8 cellular contexts compared by ENCODE assay signal in genomic region chr5:63401434-63402046, GRCh38.
A peak's percentile ranks its signal among the peaks of the same experiment; 100 is the strongest.
DNase-seq lines count a peak whose midpoint lies in the region; ATAC-seq, FAIRE-seq and TF ChIP-seq lines count a peak whose summit lies in the region.

No MANE protein-coding gene starts in this region.

- H3K9me3 Mint-ChIP-seq in CD14-positive monocyte: no peaks in the 10 kb centered on the region

- DNase-seq in CD14-positive monocyte (ENCODE audit: low spot score) (no peak), GM18507 (ENCODE audit: extremely low spot score, insufficient read length, low read depth) (peak; percentile 2), NCI-H345 treated with DMSO at 0.1 percent for 48 hours (lab: John Stamatoyannopoulos, UW; ENCODE audit: unreplicated experiment) (peak; percentile 53), adipocyte (ENCODE audit: low read depth) (peak; percentile 52), hippocampal formation (lab: John Stamatoyannopoulos, UW) (peak; percentile 11 to 34), NK-92 (lab: John Stamatoyannopoulos, UW; ENCODE audit: unreplicated experiment) (no peak)
- DNase-seq in stimulated activated CD4-positive, alpha-beta T cell treated with anti-CD3 and anti-CD28 coated beads, TNF-alpha, amount 100 ng/mL, for 48 hours (ENCODE audit: low read depth in 3 of 3): peak; percentile 8 to 13 (median 13)

- H3K36me3 ChIP-seq in adipocyte (ENCODE audit: control insufficient read depth, insufficient read depth, low read length, severe bottlenecking): no peaks in the 10 kb centered on the region

- H3K4me1 ChIP-seq in adipocyte (ENCODE audit: control insufficient read depth, insufficient read depth, low read length): no peaks in the 10 kb centered on the region

- peak; percentile 34 for TF ChIP-seq CTCF in CD14-positive monocyte (IDR thresholded peaks at IDR 0.05)

- H3K9ac ChIP-seq in adipocyte (ENCODE audit: low read length): no peak overlapping the region

- peak; percentile 93 for ATAC-seq in HG02885 (IDR thresholded peaks at IDR 0.05; ENCODE audit: poor library complexity, unreplicated experiment)

- H3K4me3 Mint-ChIP-seq in CD14-positive monocyte: no peak overlapping the region

- H3K27me3 ChIP-seq in adipocyte (replicated peaks; ENCODE audit: control insufficient read depth, insufficient read depth, low read length): no peaks in the 10 kb centered on the region

- peak; percentile 64 for FAIRE-seq in GM18507 (lab: Jason Lieb, UNC)

- H3K9me3 ChIP-seq in adipocyte (ENCODE audit: control insufficient read depth, low read length): no peaks in the 10 kb centered on the region

- H3K27me3 Mint-ChIP-seq in CD14-positive monocyte (ENCODE audit: low read depth in 3 of 3): peaks cover 0 to 2% (median 0%) of the 10 kb centered on the region in 3 donors

- no peaks in the 10 kb centered on the region for H3K4me1 Mint-ChIP-seq in CD14-positive monocyte

- no peak overlapping the region for H3K27ac Mint-ChIP-seq in CD14-positive monocyte

- no peaks in the 10 kb centered on the region for H3K36me3 Mint-ChIP-seq in CD14-positive monocyte

- no peak overlapping the region for H3K4me3 ChIP-seq in adipocyte (ENCODE audit: low read length)

- intact Hi-C loops in CD14-positive monocyte (cut with micrococcal nuclease): no loop called here

Comparison
In these comparisons a context has a peak if more than half of its experiments do, and no peak if none do; other contexts are left out.
1. DNase-seq: peak in GM18507 (single experiment), NCI-H345 treated with DMSO at 0.1 percent for 48 hours (single experiment), adipocyte (single experiment), hippocampal formation (2 of 2) and stimulated activated CD4-positive, alpha-beta T cell treated with anti-CD3 and anti-CD28 coated beads, TNF-alpha, amount 100 ng/mL, for 48 hours (3 of 3); none in CD14-positive monocyte (single experiment) and NK-92 (single experiment).